Comparison of ENCODE assay signal across 1 cellular context in the genomic region with DNA sequence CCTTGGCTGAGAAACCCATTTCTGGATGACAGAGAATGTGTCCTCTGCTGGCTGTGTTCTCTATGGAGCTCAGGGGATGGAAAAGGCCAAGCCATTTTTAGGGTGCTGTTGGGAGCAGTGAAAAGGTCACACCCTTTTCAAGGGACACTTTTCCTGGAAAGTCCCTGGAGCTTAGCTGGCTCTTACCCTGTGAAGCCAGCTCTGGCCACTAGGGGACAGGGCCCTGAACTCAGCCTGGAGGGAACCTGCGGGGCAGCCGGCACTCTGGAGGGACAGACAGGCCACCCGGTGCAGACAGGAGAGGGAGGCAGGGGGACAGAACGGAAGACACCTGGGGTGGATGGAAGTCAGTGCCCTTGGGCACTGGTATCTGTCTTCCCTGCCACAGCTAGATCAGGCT.
TF ChIP-seq lines count a peak whose summit lies in the region.

No MANE protein-coding gene starts in this region.

TF ChIP-seq in HepG2, 621 proteins besides CTCF, POLR2A, EP300 and RAD21:
- TF ChIP-seq BCL6 (CRISPR knock-in tag; IDR thresholded peaks at IDR 0.05): peak; percentile 67; the same call in 1 of the 2 replicates
TF ChIP-seq in HepG2: peak in this region for 1; not testable (repeated sequence) for 620.
